ENCODE assay signal across 8 cellular contexts in genomic region chr3:165196577-165197561, GRCh38. TPM values are rescaled to one million over a fixed set of nuclear protein-coding genes. Genes with fewer than 3 reads are reported as not detected.
DNase-seq lines count a peak whose midpoint lies in the region; ATAC-seq lines count a peak whose summit lies in the region.

No MANE protein-coding gene starts in this region.

- H3K4me3 ChIP-seq in esophagus (ENCODE audit: low read depth in 1 of 2, low read length in 2 of 2) (peak overlapping the region; percentile 32 to 56), neuronal stem cell (ENCODE audit: low read length in 2 of 2) (peak overlapping the region; percentile 41 to 79)

- peaks cover 51% of the 10 kb centered on the region for H3K27me3 Mint-ChIP-seq in activated CD4-positive, alpha-beta T cell treated with anti-CD3 and anti-CD28 coated beads, Interleukin-2, amount 10 ng/mL, durations not matched to agents 7 days and 5 days

- no peak overlapping the region for H2BK5ac ChIP-seq in neuronal stem cell (ENCODE audit: low read length)

- no peak overlapping the region for H3K4me3 Mint-ChIP-seq in activated CD4-positive, alpha-beta T cell treated with anti-CD3 and anti-CD28 coated beads, Interleukin-2, amount 10 ng/mL, durations not matched to agents 7 days and 5 days

- no peak overlapping the region for H2BK15ac ChIP-seq in neuronal stem cell (ENCODE audit: low read length)

- DNase-seq in NCI-H446 treated with DMSO at 0.1 percent for 48 hours (lab: John Stamatoyannopoulos, UW) (peak; percentile 48), neuronal stem cell (ENCODE audit: low spot score) (peak; percentile 23), germinal center (ENCODE audit: low spot score) (no peak)
- DNase-seq in activated CD4-positive, alpha-beta T cell treated with anti-CD3 and anti-CD28 coated beads, Interleukin-2, amount 10 ng/mL, durations not matched to agents 7 days and 5 days = no peak

- no peak overlapping the region for H2BK12ac ChIP-seq in neuronal stem cell (ENCODE audit: low read length)

- H3K9me3 Mint-ChIP-seq in activated CD4-positive, alpha-beta T cell treated with anti-CD3 and anti-CD28 coated beads, Interleukin-2, amount 10 ng/mL, durations not matched to agents 7 days and 5 days = no peaks in the 10 kb centered on the region

- POLR2A ChIA-PET in activated CD4-positive, alpha-beta T cell treated with anti-CD3 and anti-CD28 coated beads, Interleukin-2, amount 10 ng/mL, durations not matched to agents 7 days and 5 days (lab: Charles Lee) = no interaction called here

- H3K4ac ChIP-seq in neuronal stem cell (ENCODE audit: low read length) = no peak overlapping the region

- H2BK120ac ChIP-seq in neuronal stem cell (ENCODE audit: low read depth, low read length) = no peak overlapping the region

- H4K91ac ChIP-seq in neuronal stem cell (ENCODE audit: low read depth, low read length, poor library complexity) = no peak overlapping the region

- 5 to 7% methylated on average over 45 to 52 of the region's 52 CpGs for WGBS in esophagus, 2 donors
- WGBS in neuronal stem cell (ENCODE audit: extremely low coverage in 2 of 2, insufficient read length in 2 of 2, insufficient replicate concordance in 1 of 2), 2 donors = no CpG with 5 or more reads among the region's 52 CpGs

- peak overlapping the region; percentile 84 for H2AFZ ChIP-seq in neuronal stem cell (ENCODE audit: low read length)

- peak overlapping the region; percentile 71 for H3K4me2 ChIP-seq in neuronal stem cell (ENCODE audit: insufficient read depth, low read length, poor library complexity, severe bottlenecking)

- H3K27ac Mint-ChIP-seq in activated CD4-positive, alpha-beta T cell treated with anti-CD3 and anti-CD28 coated beads, Interleukin-2, amount 10 ng/mL, durations not matched to agents 7 days and 5 days = no peak overlapping the region

- ATAC-seq in HG03342 (IDR thresholded peaks at IDR 0.05; ENCODE audit: unreplicated experiment) (no peak), GM21381 (IDR thresholded peaks at IDR 0.05; ENCODE audit: unreplicated experiment) (no peak)

- H3K4me1 Mint-ChIP-seq in activated CD4-positive, alpha-beta T cell treated with anti-CD3 and anti-CD28 coated beads, Interleukin-2, amount 10 ng/mL, durations not matched to agents 7 days and 5 days = peaks cover 3% of the 10 kb centered on the region

- no peak overlapping the region for H2AK5ac ChIP-seq in neuronal stem cell (ENCODE audit: low read depth, low read length)

- H3K79me1 ChIP-seq in neuronal stem cell (ENCODE audit: low read depth, low read length) = no peaks in the 10 kb centered on the region

- H3K18ac ChIP-seq in neuronal stem cell (ENCODE audit: low read length) = peak overlapping the region; percentile 61

- H3K14ac ChIP-seq in neuronal stem cell (ENCODE audit: low read length) = no peak overlapping the region

- no peak overlapping the region for H4K8ac ChIP-seq in neuronal stem cell (ENCODE audit: low read depth, low read length)

- H3K36me3 ChIP-seq in ES-I3 (ENCODE audit: insufficient read depth, low read length) = no peaks in the 10 kb centered on the region
- no peaks in the 10 kb centered on the region for H3K36me3 ChIP-seq in esophagus (ENCODE audit: control insufficient read depth in 2 of 2, insufficient read depth in 2 of 2, low read length in 1 of 2)
- H3K36me3 ChIP-seq in neuronal stem cell (replicated peaks in 1 of 2; ENCODE audit: control insufficient read depth in 2 of 2, insufficient read depth in 2 of 2, low read length in 2 of 2) = no peaks in the 10 kb centered on the region

- no peaks in the 10 kb centered on the region for H3K36me3 Mint-ChIP-seq in activated CD4-positive, alpha-beta T cell treated with anti-CD3 and anti-CD28 coated beads, Interleukin-2, amount 10 ng/mL, durations not matched to agents 7 days and 5 days (ENCODE audit: low read depth)

- CTCF ChIA-PET in activated CD4-positive, alpha-beta T cell treated with anti-CD3 and anti-CD28 coated beads, Interleukin-2, amount 10 ng/mL, durations not matched to agents 7 days and 5 days (lab: Charles Lee) = no interaction called here

- H3K27ac ChIP-seq in esophagus (ENCODE audit: low read depth in 2 of 2, low read length in 1 of 2) = peak overlapping the region; percentile 7 to 21
- H3K27ac ChIP-seq in neuronal stem cell (replicated peaks; ENCODE audit: low read length) = no peak overlapping the region

- H3K23ac ChIP-seq in neuronal stem cell (ENCODE audit: low read depth, low read length, poor library complexity) = no peak overlapping the region

- H3K27me3 ChIP-seq in esophagus (ENCODE audit: control insufficient read depth in 1 of 2, insufficient read depth in 2 of 2, low read length in 2 of 2) (peaks cover 0 to 16% of the 10 kb centered on the region in 2 donors), neuronal stem cell (ENCODE audit: control insufficient read depth in 3 of 3, insufficient read depth in 3 of 3, low read depth in 1 of 3, low read length in 3 of 3) (peaks cover 0 to 62% (median 13%) of the 10 kb centered on the region in 3 experiments)

- H3K9me3 ChIP-seq in ES-I3 (ENCODE audit: control insufficient read depth, insufficient read depth, low read length) (no peaks in the 10 kb centered on the region), esophagus (ENCODE audit: control insufficient read depth in 2 of 2, insufficient read depth in 1 of 2, low read depth in 1 of 2, low read length in 1 of 2) (no peaks in the 10 kb centered on the region), neuronal stem cell (replicated peaks in 1 of 2; ENCODE audit: control insufficient read depth in 2 of 2, insufficient read depth in 1 of 2, low read depth in 1 of 2, low read length in 2 of 2) (no peaks in the 10 kb centered on the region)

- H3K4me1 ChIP-seq in ES-I3 (ENCODE audit: insufficient read depth, low read length) (peaks cover 1% of the 10 kb centered on the region; the same call in 1 of the 2 replicates), esophagus (ENCODE audit: control insufficient read depth in 2 of 2, insufficient read depth in 2 of 2, low read length in 1 of 2) (peaks cover 3% of the 10 kb centered on the region in 2 donors), neuronal stem cell (ENCODE audit: control insufficient read depth in 2 of 2, insufficient read depth in 1 of 2, low read depth in 1 of 2, low read length in 2 of 2) (peaks cover 0 to 18% of the 10 kb centered on the region in 2 donors)

- H3K9ac ChIP-seq in ES-I3 (ENCODE audit: low read depth, low read length) (peak overlapping the region; percentile 59), neuronal stem cell (ENCODE audit: low read depth, low read length, poor library complexity) (peak overlapping the region; percentile 15)

RNA-seq across cellular contexts. Expression of gene SLITRK3, which starts 0.7 kb away (rescaled TPM):
- under 1 TPM; 0.14 to 0.94 TPM for polyA plus RNA-seq in esophagus
- 3.5 TPM for polyA plus RNA-seq in neuronal stem cell (2013, experiment 1 of 2)
- 3.8 TPM for polyA plus RNA-seq in neuronal stem cell (2013, experiment 2 of 2)
- not detected for total RNA-seq in activated CD4-positive, alpha-beta T cell treated with anti-CD3 and anti-CD28 coated beads, Interleukin-2, amount 10 ng/mL, durations not matched to agents 7 days and 5 days

Comparison
In these comparisons a context has a peak if more than half of its experiments do, and no peak if none do; other contexts are left out.
1. DNase-seq: peak in NCI-H446 treated with DMSO at 0.1 percent for 48 hours (single experiment) and neuronal stem cell (single experiment); none in germinal center (single experiment) and activated CD4-positive, alpha-beta T cell treated with anti-CD3 and anti-CD28 coated beads, Interleukin-2, amount 10 ng/mL, durations not matched to agents 7 days and 5 days (single experiment).